ENCODE assay signal across 9 cellular contexts in genomic region chr17:32126746-32127145, GRCh38. TPM values are rescaled to one million over a fixed set of nuclear protein-coding genes. Genes with fewer than 3 reads are reported as not detected.
DNase-seq lines count a peak whose midpoint lies in the region; ATAC-seq and TF ChIP-seq lines count a peak whose summit lies in the region.
"Had no signal": no experiment of that assay in that cellular context is flagged by ENCODE, and none has a peak within 500 bp of the region (broad histone marks: within the 10 kb centered on the region; RNA-seq: fewer than 3 reads in every experiment).

No MANE protein-coding gene starts in this region.

- ATAC-seq in memory B cell (ENCODE audit: low read depth) (no peak), HG02884 (IDR thresholded peaks at IDR 0.05; ENCODE audit: unreplicated experiment) (no peak)

- peaks cover 14% of the 10 kb centered on the region for H3K36me3 Mint-ChIP-seq in activated T-cell treated with anti-CD3 and anti-CD28 coated beads, Interleukin-2, amount 50 U/mL, for 24 hours (ENCODE audit: low read depth)
- peaks cover 8% of the 10 kb centered on the region for H3K36me3 Mint-ChIP-seq in memory B cell

- peak overlapping the region; percentile 92 for H3K4me3 Mint-ChIP-seq in activated T-cell treated with anti-CD3 and anti-CD28 coated beads, Interleukin-2, amount 50 U/mL, for 24 hours
- peak overlapping the region; percentile 90 for H3K4me3 Mint-ChIP-seq in memory B cell

- H3K9me3 ChIP-seq in adrenal gland (replicated peaks in 1 of 3) (no peaks in the 10 kb centered on the region), thymus (ENCODE audit: control insufficient read depth) (no peaks in the 10 kb centered on the region)
- H3K9me3 ChIP-seq: SJCRH30 had no signal

- TF ChIP-seq POLR2A in adrenal gland (IDR thresholded peaks at IDR 0.05): no peak

- H3K9me3 Mint-ChIP-seq in activated T-cell treated with anti-CD3 and anti-CD28 coated beads, Interleukin-2, amount 50 U/mL, for 24 hours: no peaks in the 10 kb centered on the region
- no peaks in the 10 kb centered on the region for H3K9me3 Mint-ChIP-seq in memory B cell

- H3K4me3 ChIP-seq in adrenal gland (peak overlapping the region in 2 of 4 donors; percentile 40 to 65), thymus (ENCODE audit: low read length) (no peak overlapping the region)

- H3K27ac ChIP-seq in adrenal gland (peak overlapping the region; percentile 76 to 93 (median 85)), thymus (ENCODE audit: low read depth) (peak overlapping the region; percentile 77)
- H3K27ac ChIP-seq: SJCRH30 had no signal

- no peaks in the 10 kb centered on the region for H3K27me3 ChIP-seq in adrenal gland
- no peaks in the 10 kb centered on the region for H3K27me3 ChIP-seq in thymus (ENCODE audit: control insufficient read depth, insufficient read depth)
- H3K27me3 ChIP-seq: SJCRH30 had no signal

- 93 to 98% (median 97%) methylated on average over 8 of the region's 8 CpGs for WGBS in adrenal gland, 4 donors
- WGBS in thymus: 98% methylated on average over 8 of the region's 8 CpGs

- intact Hi-C loops in adrenal gland (cut with DNase I): no loop called here

- TF ChIP-seq CTCF in adrenal gland (IDR thresholded peaks at IDR 0.05): no peak

- DNase-seq in activated T-cell treated with anti-CD3 and anti-CD28 coated beads, Interleukin-2, amount 50 U/mL, for 24 hours: no peak
- DNase-seq in activated T-cell treated with anti-CD3 and anti-CD28 coated beads for 4 hours (no peak), adrenal gland (no peak), memory B cell (ENCODE audit: low spot score in 2 of 2) (no peak), DMS 273 (lab: John Stamatoyannopoulos, UW; ENCODE audit: unreplicated experiment) (no peak), mesenteric fat pad (ENCODE audit: low spot score) (no peak)

- H3K36me3 ChIP-seq in adrenal gland (replicated peaks in 1 of 2): no peaks in the 10 kb centered on the region
- H3K36me3 ChIP-seq in thymus (ENCODE audit: control insufficient read depth, insufficient read depth): no peaks in the 10 kb centered on the region
- H3K36me3 ChIP-seq: SJCRH30 had no signal

- H3K27me3 Mint-ChIP-seq in activated T-cell treated with anti-CD3 and anti-CD28 coated beads, Interleukin-2, amount 50 U/mL, for 24 hours: no peaks in the 10 kb centered on the region
- H3K27me3 Mint-ChIP-seq in memory B cell: no peaks in the 10 kb centered on the region

- H3K27ac Mint-ChIP-seq in activated T-cell treated with anti-CD3 and anti-CD28 coated beads, Interleukin-2, amount 50 U/mL, for 24 hours: peak overlapping the region; percentile 97
- peak overlapping the region; percentile 85 for H3K27ac Mint-ChIP-seq in memory B cell

- H3K4me1 Mint-ChIP-seq in activated T-cell treated with anti-CD3 and anti-CD28 coated beads, Interleukin-2, amount 50 U/mL, for 24 hours (ENCODE audit: low read depth): peaks cover 19% of the 10 kb centered on the region
- peaks cover 18% of the 10 kb centered on the region for H3K4me1 Mint-ChIP-seq in memory B cell

- H3K4me1 ChIP-seq in adrenal gland (replicated peaks in 1 of 2): peaks cover 3 to 17% of the 10 kb centered on the region in 2 donors
- no peaks in the 10 kb centered on the region for H3K4me1 ChIP-seq in thymus (ENCODE audit: control insufficient read depth, insufficient read depth, low read length)

RNA-seq across cellular contexts. Expression of gene RHOT1, which starts 15.6 kb away (rescaled TPM):
- 10 to 100 TPM; 44.2 to 86.0 (median 60.5) TPM for total RNA-seq in adrenal gland
- 10 to 100 TPM; 75.3 to 97.7 (median 86.4) TPM for polyA plus RNA-seq in adrenal gland
- polyA plus RNA-seq in thymus: 51.6 TPM
- 33.2 TPM for total RNA-seq in mesenteric fat pad
